Comparison of ENCODE assay signal across 2 cellular contexts in the genomic region with DNA sequence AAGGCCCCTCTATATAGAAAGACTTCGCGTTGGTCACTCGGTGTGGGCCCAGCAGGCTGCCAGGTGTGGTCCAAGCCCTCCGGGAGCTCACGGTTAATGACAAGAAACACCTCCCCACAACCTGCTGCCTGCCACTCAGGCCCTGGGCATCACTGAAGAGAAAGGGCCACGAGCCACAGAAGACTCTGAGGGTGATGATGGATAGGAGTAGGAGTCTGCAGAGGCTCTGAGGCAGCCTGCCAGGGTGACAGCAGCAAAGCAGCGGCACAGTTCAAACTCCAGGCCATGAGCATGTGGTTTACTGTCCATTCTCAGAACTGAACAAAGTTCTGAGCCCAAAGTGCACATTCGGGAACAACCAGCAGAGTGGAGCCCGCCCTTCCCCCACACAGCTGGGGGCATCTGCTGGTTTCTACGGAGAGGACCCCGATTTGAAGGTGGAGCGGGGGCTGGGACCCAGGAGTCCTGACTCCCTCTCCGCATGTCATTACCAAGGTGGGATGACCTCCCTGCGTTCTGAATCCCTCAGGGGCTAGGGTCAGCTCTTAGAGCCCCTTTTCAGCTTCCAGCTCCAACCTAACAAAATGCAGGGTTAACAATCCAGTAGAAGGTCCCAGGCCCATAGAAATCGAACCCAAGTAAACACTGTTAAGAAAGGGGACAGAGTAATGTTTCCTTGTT.
TF ChIP-seq lines count a peak whose summit lies in the region.

No MANE protein-coding gene starts in this region.

TF ChIP-seq in endothelial cell of umbilical vein, 7 proteins besides CTCF, POLR2A, EP300 and RAD21:
- TF ChIP-seq EZH2 (IDR thresholded peaks at IDR 0.05; ENCODE audit: borderline replicate concordance, low read depth, low read length, severe bottlenecking) (no peak), GATA2 (IDR thresholded peaks at IDR 0.05; ENCODE audit: insufficient read depth, insufficient read length, low read depth, low read length) (no peak), MYC (IDR thresholded peaks at IDR 0.05; ENCODE audit: low read depth, low read length) (no peak), FOS (IDR thresholded peaks at IDR 0.05; ENCODE audit: borderline replicate concordance, insufficient read depth, low read length) (no peak), MAX (IDR thresholded peaks at IDR 0.05; ENCODE audit: insufficient read depth, insufficient read length) (no peak), JUN (IDR thresholded peaks at IDR 0.05; ENCODE audit: borderline replicate concordance, insufficient read depth, insufficient read length, low read depth) (no peak), POLR2AphosphoS5 (IDR thresholded peaks at IDR 0.05; ENCODE audit: insufficient read depth, low read depth, low read length) (no peak)

TF ChIP-seq in SK-N-SH, 30 proteins besides CTCF, POLR2A, EP300 and RAD21:
- TF ChIP-seq FOSL2 (IDR thresholded peaks at IDR 0.05; ENCODE audit: borderline replicate concordance, low read depth) (no peak), YY1 (IDR thresholded peaks at IDR 0.05; ENCODE audit: low read depth) (no peak), MXI1 (IDR thresholded peaks at IDR 0.05; ENCODE audit: low read depth, low read length) (no peak), POLR2AphosphoS5 (IDR thresholded peaks at IDR 0.05; ENCODE audit: low read depth, low read length) (no peak), SMC3 (IDR thresholded peaks at IDR 0.05; ENCODE audit: low read depth, low read length) (no peak), ELF1 (IDR thresholded peaks at IDR 0.05) (no peak), GABPA (IDR thresholded peaks at IDR 0.05; ENCODE audit: low read depth) (no peak)
